ENCODE assay signal across 20 cellular contexts in genomic region chr2:72982219-72982618, GRCh38.
A peak's percentile ranks its signal among the peaks of the same experiment; 100 is the strongest.
DNase-seq lines count a peak whose midpoint lies in the region; ATAC-seq and TF ChIP-seq lines count a peak whose summit lies in the region.
"Had no signal": no experiment of that assay in that cellular context is flagged by ENCODE, and none has a peak within 500 bp of the region (broad histone marks: within the 10 kb centered on the region; RNA-seq: fewer than 3 reads in every experiment).

No MANE protein-coding gene starts in this region.

- H3K27ac ChIP-seq in right atrium auricular region: peak overlapping the region; percentile 75 to 96
- no peak overlapping the region for H3K27ac ChIP-seq in HCT116 (ENCODE audit: low read depth, low read length)
- H3K27ac ChIP-seq in neutrophil: peak overlapping the region; percentile 10
- no peak overlapping the region for H3K27ac ChIP-seq in tibial artery
- H3K27ac ChIP-seq: A549; BLaER1 treated with 17β-estradiol and CSF1 and Interleukin-3, amounts not matched to agents 10 nM and 100 nM; SK-N-MC had no signal

- TF ChIP-seq RAD21 in HCT116 (IDR thresholded peaks at IDR 0.05; ENCODE audit: low read depth): no peak

- no peaks in the 10 kb centered on the region for H4K20me1 ChIP-seq in HCT116 (ENCODE audit: insufficient read depth)

- H2AFZ ChIP-seq in HCT116 (ENCODE audit: low read depth, low read length, poor library complexity, severe bottlenecking): no peak overlapping the region

- no peak overlapping the region for H3K9ac ChIP-seq in HCT116 (ENCODE audit: low read length)
- H3K9ac ChIP-seq: BLaER1 treated with 17β-estradiol and CSF1 and Interleukin-3, amounts not matched to agents 10 nM and 100 nM had no signal

- H3K9me3 ChIP-seq in right atrium auricular region: no peaks in the 10 kb centered on the region
- H3K9me3 ChIP-seq in HCT116 (ENCODE audit: control insufficient read depth in 1 of 2, insufficient read depth in 1 of 2, low read depth in 1 of 2, low read length in 2 of 2): no peaks in the 10 kb centered on the region
- H3K9me3 ChIP-seq in neutrophil: no peaks in the 10 kb centered on the region
- H3K9me3 ChIP-seq in tibial artery: no peaks in the 10 kb centered on the region
- H3K9me3 ChIP-seq: A549; BLaER1 treated with 17β-estradiol and CSF1 and Interleukin-3, amounts not matched to agents 10 nM and 100 nM had no signal

- RAD21 ChIA-PET in HCT116 (lab: Charles Lee; ENCODE audit: low non-redundant PET in 1 of 2, low total read pairs in 2 of 2, uncharacterized antibody in 2 of 2, unreplicated experiment in 2 of 2): no interaction called here

- peak overlapping the region; percentile 62 for H3K4me2 ChIP-seq in HCT116 (ENCODE audit: low read length)
- H3K4me2 ChIP-seq: A549 had no signal

- peaks cover 0 to 49% of the 10 kb centered on the region in 2 donors for H3K4me1 ChIP-seq in right atrium auricular region
- H3K4me1 ChIP-seq in HCT116 (ENCODE audit: control insufficient read depth in 1 of 2, insufficient read depth in 2 of 2, low read length in 2 of 2): peaks cover 31% of the 10 kb centered on the region in 2 experiments
- H3K4me1 ChIP-seq in neutrophil (ENCODE audit: control insufficient read depth in 1 of 2, insufficient read depth in 1 of 2, low read depth in 1 of 2, low read length in 1 of 2): peaks cover 29 to 33% of the 10 kb centered on the region in 2 experiments
- H3K4me1 ChIP-seq in tibial artery: no peaks in the 10 kb centered on the region

- TF ChIP-seq POLR2A in HCT116 (IDR thresholded peaks at IDR 0.05; ENCODE audit: borderline replicate concordance, extremely low read depth, insufficient read depth, insufficient read length): no peak

- TF ChIP-seq CTCF in right atrium auricular region (IDR thresholded peaks at IDR 0.05): no peak
- TF ChIP-seq CTCF in HCT116 (IDR thresholded peaks at IDR 0.05 in 2 of 3, conservative IDR thresholded peaks at IDR 0.05 in 1 of 3; ENCODE audit: borderline replicate concordance in 1 of 3, insufficient read depth in 1 of 3, low read depth in 2 of 3, low read length in 2 of 3): no peak
- no peak for TF ChIP-seq CTCF in neutrophil (IDR thresholded peaks at IDR 0.05)
- TF ChIP-seq CTCF in tibial artery (IDR thresholded peaks at IDR 0.05): no peak

- ATAC-seq in Right ventricle myocardium inferior: no peak
- peak; percentile 20; the same call in 1 of the 2 replicates for ATAC-seq in HCT116
- ATAC-seq: CD8-positive, alpha-beta T cell; GM12878; Panc1 had no signal

- H3K79me2 ChIP-seq in HCT116 (ENCODE audit: insufficient read depth, low read length): no peaks in the 10 kb centered on the region

- BruUV-seq in HCT116 (replicated peaks; lab: Mats Ljungman, UMichigan): no TSS peak

- H3K36me3 ChIP-seq in right atrium auricular region (no peaks in the 10 kb centered on the region), HCT116 (ENCODE audit: control insufficient read depth in 1 of 2, insufficient read depth in 2 of 2, low read length in 2 of 2) (no peaks in the 10 kb centered on the region), neutrophil (peaks cover 61% of the 10 kb centered on the region), tibial artery (peaks cover 7 to 14% (median 7%) of the 10 kb centered on the region in 3 donors)
- H3K36me3 ChIP-seq: BLaER1 treated with 17β-estradiol and CSF1 and Interleukin-3, amounts not matched to agents 10 nM and 100 nM had no signal

- DNase-seq in right atrium auricular region (ENCODE audit: low spot score) (no peak), Right ventricle myocardium inferior (ENCODE audit: missing footprints) (no peak), HCT116 (ENCODE audit: low read depth, low spot score) (no peak), astrocyte of the hippocampus (ENCODE audit: low read depth, low spot score) (peak; percentile 38), islet precursor cell (no peak), NOMO-1 treated with DMSO at 0.1 percent for 48 hours (lab: John Stamatoyannopoulos, UW; ENCODE audit: unreplicated experiment) (no peak), tibial artery (no peak)
- DNase-seq: Calu3; CD8-positive, alpha-beta T cell; NCI-H1048; NCI-H1436; NCI-H2029; NCI-H524 treated with DMSO at 0.1 percent for 48 hours; SHP77 had no signal

- H3K9me2 ChIP-seq in HCT116 (ENCODE audit: insufficient read depth): no peaks in the 10 kb centered on the region

- H3K4me3 ChIP-seq in right atrium auricular region: no peak overlapping the region
- no peak overlapping the region for H3K4me3 ChIP-seq in HCT116 (replicated peaks in 1 of 2; ENCODE audit: low read depth in 1 of 2, low read length in 2 of 2)
- H3K4me3 ChIP-seq in neutrophil (ENCODE audit: low read depth in 1 of 2, low read length in 1 of 2): no peak overlapping the region
- no peak overlapping the region for H3K4me3 ChIP-seq in tibial artery
- H3K4me3 ChIP-seq: A549; BLaER1 treated with 17β-estradiol and CSF1 and Interleukin-3, amounts not matched to agents 10 nM and 100 nM; GM12878; SK-N-MC had no signal

- intact Hi-C loops in Right ventricle myocardium inferior (cut with DNase I): loop anchor here (5.0 kb wide), 1 partner anchor 90 kb away; the partner anchor contains the start of gene SFXN5
- intact Hi-C loops in HCT116 (cut with micrococcal nuclease): no loop called here
- intact Hi-C loops in tibial artery (cut with DNase I; ENCODE audit: low total_unique reads): no loop called here

- H3K27me3 ChIP-seq in right atrium auricular region (no peaks in the 10 kb centered on the region), HCT116 (ENCODE audit: insufficient read depth, low read length) (no peaks in the 10 kb centered on the region), neutrophil (no peaks in the 10 kb centered on the region), tibial artery (no peaks in the 10 kb centered on the region)
- H3K27me3 ChIP-seq: BLaER1 treated with 17β-estradiol and CSF1 and Interleukin-3, amounts not matched to agents 10 nM and 100 nM had no signal

- CTCF ChIA-PET in HCT116 (lab: Charles Lee): interaction anchor here (1.2 kb wide), 1 partner anchor 10 kb away, joined by 4 read pairs; no protein-coding TSS in a partner anchor

- POLR2A ChIA-PET in HCT116 (lab: Charles Lee): no interaction called here

TF ChIP-seq in HCT116, 20 proteins besides CTCF, POLR2A, EP300 and RAD21 (continues in another document):
- no peak for TF ChIP-seq ATF3 (IDR thresholded peaks at IDR 0.05)
- TF ChIP-seq EZH2phosphoT487 (IDR thresholded peaks at IDR 0.05; ENCODE audit: borderline replicate concordance): no peak
- TF ChIP-seq ZNF274 (IDR thresholded peaks at IDR 0.05; ENCODE audit: low read depth, low read length): no peak
- no peak for TF ChIP-seq SRF (IDR thresholded peaks at IDR 0.05; ENCODE audit: low read depth)
- TF ChIP-seq CBX3 (IDR thresholded peaks at IDR 0.05; ENCODE audit: low read depth): no peak
- TF ChIP-seq SIN3A (IDR thresholded peaks at IDR 0.05; ENCODE audit: low read depth): no peak
- TF ChIP-seq EGR1 (IDR thresholded peaks at IDR 0.05; ENCODE audit: low read depth): no peak
- no peak for TF ChIP-seq TCF7L2 (IDR thresholded peaks at IDR 0.05; ENCODE audit: borderline replicate concordance, extremely low read depth, insufficient read depth, insufficient read length)
- no peak for TF ChIP-seq ELF1 (IDR thresholded peaks at IDR 0.05; ENCODE audit: borderline replicate concordance, low read depth)
- TF ChIP-seq SP1 (IDR thresholded peaks at IDR 0.05; ENCODE audit: low read depth): no peak
- TF ChIP-seq ZBTB33 (IDR thresholded peaks at IDR 0.05; ENCODE audit: extremely low read depth, insufficient replicate concordance, low read length): no peak
- no peak for TF ChIP-seq CEBPB (IDR thresholded peaks at IDR 0.05; ENCODE audit: low read depth)
- no peak for TF ChIP-seq POLR2AphosphoS5 (IDR thresholded peaks at IDR 0.05; ENCODE audit: low read depth, low read length)

Comparison
In these comparisons a context has a peak if more than half of its experiments do, and no peak if none do; other contexts are left out.
1. H3K27ac ChIP-seq: peak in right atrium auricular region (2 of 2) and neutrophil (single experiment); none in HCT116 (single experiment) and tibial artery (0 of 2).